ENCODE assay signal across 1 cellular context in genomic region chr17:28370035-28370743, GRCh38.
TF ChIP-seq lines count a peak whose summit lies in the region.

Gene VTN, minus strand, starts transcription at chr17:28370307. Its CDS starts 104 bp downstream, at chr17:28370203.

TF ChIP-seq in HepG2, 621 proteins besides CTCF, POLR2A, EP300 and RAD21 (continued from another document and continues in another):
- TF ChIP-seq ZNF672 (CRISPR knock-in tag; IDR thresholded peaks at IDR 0.05) (no peak), SMYD3 (CRISPR knock-in tag; IDR thresholded peaks at IDR 0.05) (no peak), RELA (CRISPR knock-in tag; IDR thresholded peaks at IDR 0.05) (no peak), HNRNPUL1 (IDR thresholded peaks at IDR 0.05; ENCODE audit: low read depth, low read length) (no peak), GTF3A (CRISPR knock-in tag; conservative IDR thresholded peaks at IDR 0.05) (0 out of 2 replicates have a peak, but pooled peaks have one; percentile 75), PATZ1 (CRISPR knock-in tag; IDR thresholded peaks at IDR 0.05) (peak; percentile 96), ZNF75D (CRISPR knock-in tag; IDR thresholded peaks at IDR 0.05; ENCODE audit: borderline replicate concordance) (no peak), NR1H2 (CRISPR knock-in tag; IDR thresholded peaks at IDR 0.05; ENCODE audit: borderline replicate concordance, low read depth) (0 out of 2 replicates have a peak, but pooled peaks have one; percentile 34), KDM4B (CRISPR knock-in tag; IDR thresholded peaks at IDR 0.05) (peak; percentile 62; the same call in 1 of the 2 replicates), ZNF350 (CRISPR knock-in tag; IDR thresholded peaks at IDR 0.05; ENCODE audit: borderline replicate concordance, low read depth) (peak; percentile 91; the same call in 1 of the 2 replicates), MED13 (CRISPR knock-in tag; IDR thresholded peaks at IDR 0.05) (peak; percentile 88), MATR3 (CRISPR knock-in tag; IDR thresholded peaks at IDR 0.05) (no peak), ZSCAN31 (CRISPR knock-in tag; IDR thresholded peaks at IDR 0.05; ENCODE audit: low read depth) (no peak; the same call in 1 of the 2 replicates), HBP1 (CRISPR knock-in tag; IDR thresholded peaks at IDR 0.05; ENCODE audit: low read depth) (peak; percentile 53; the same call in 1 of the 2 replicates), ZNF318 (CRISPR knock-in tag; IDR thresholded peaks at IDR 0.05) (peak; percentile 85; the same call in 1 of the 2 replicates), ZNF251 (CRISPR knock-in tag; IDR thresholded peaks at IDR 0.05) (peak; percentile 54; the same call in 1 of the 2 replicates), SETDB1 (CRISPR knock-in tag; IDR thresholded peaks at IDR 0.05; ENCODE audit: borderline replicate concordance) (no peak), ZSCAN12 (CRISPR knock-in tag; IDR thresholded peaks at IDR 0.05) (no peak), ZNF782 (CRISPR knock-in tag; IDR thresholded peaks at IDR 0.05; ENCODE audit: borderline replicate concordance) (peak; percentile 87; the same call in 1 of the 2 replicates), ZNF136 (CRISPR knock-in tag; IDR thresholded peaks at IDR 0.05; ENCODE audit: low read depth) (no peak), MZF1 (CRISPR knock-in tag; IDR thresholded peaks at IDR 0.05; ENCODE audit: borderline replicate concordance) (no peak), ZNF354B (CRISPR knock-in tag; IDR thresholded peaks at IDR 0.05) (no peak), MTERF4 (CRISPR knock-in tag; IDR thresholded peaks at IDR 0.05) (no peak; the same call in 1 of the 2 replicates), CENPT (CRISPR knock-in tag; IDR thresholded peaks at IDR 0.05; ENCODE audit: low read depth) (no peak), JUN (CRISPR knock-in tag; IDR thresholded peaks at IDR 0.05) (peak; percentile 87), MIER2 (CRISPR knock-in tag; IDR thresholded peaks at IDR 0.05) (peak; percentile 85), ZNF598 (CRISPR knock-in tag; IDR thresholded peaks at IDR 0.05; ENCODE audit: borderline replicate concordance) (peak; percentile 92; the same call in 1 of the 2 replicates), ZNF775 (CRISPR knock-in tag; IDR thresholded peaks at IDR 0.05; ENCODE audit: borderline replicate concordance) (no peak), ZFP36L1 (CRISPR knock-in tag; IDR thresholded peaks at IDR 0.05) (peak; percentile 76; the same call in 1 of the 2 replicates), TFE3 (CRISPR knock-in tag; IDR thresholded peaks at IDR 0.05) (no peak), ZNF550 (CRISPR knock-in tag; IDR thresholded peaks at IDR 0.05; ENCODE audit: borderline replicate concordance) (no peak), SP1 (IDR thresholded peaks at IDR 0.05) (no peak), SP1 (CRISPR knock-in tag; IDR thresholded peaks at IDR 0.05) (no peak), ZFP36 (IDR thresholded peaks at IDR 0.05; ENCODE audit: borderline replicate concordance, low read depth, low read length, partially characterized antibody) (no peak), ZNF513 (CRISPR knock-in tag; conservative IDR thresholded peaks at IDR 0.05) (0 out of 2 replicates have a peak, but pooled peaks have one; percentile 21), HDAC1 (CRISPR knock-in tag; IDR thresholded peaks at IDR 0.05) (peak; percentile 84), MED8 (CRISPR knock-in tag; IDR thresholded peaks at IDR 0.05; ENCODE audit: insufficient replicate concordance) (no peak), ZNF510 (CRISPR knock-in tag; IDR thresholded peaks at IDR 0.05; ENCODE audit: low read depth) (peak; percentile 81; the same call in 1 of the 2 replicates), TBX3 (IDR thresholded peaks at IDR 0.05; ENCODE audit: borderline replicate concordance) (peak; percentile 87; the same call in 1 of the 2 replicates), TERF1 (CRISPR knock-in tag; IDR thresholded peaks at IDR 0.05) (no peak), CSRNP1 (CRISPR knock-in tag; IDR thresholded peaks at IDR 0.05) (peak; percentile 10; the same call in 1 of the 2 replicates), ZSCAN21 (CRISPR knock-in tag; IDR thresholded peaks at IDR 0.05; ENCODE audit: borderline replicate concordance) (peak; percentile 75; the same call in 1 of the 2 replicates), REL (CRISPR knock-in tag; conservative IDR thresholded peaks at IDR 0.05) (no peak), RFX1 (IDR thresholded peaks at IDR 0.05) (no peak)
